Comparison of ENCODE assay signal across 2 cellular contexts in genomic region chr7:55345292-55345691, GRCh38.
TF ChIP-seq lines count a peak whose summit lies in the region.

No MANE protein-coding gene starts in this region.

TF ChIP-seq in GM23338, 12 proteins besides CTCF, POLR2A, EP300 and RAD21 (continued from another document):
- TF ChIP-seq, protein P1, sequence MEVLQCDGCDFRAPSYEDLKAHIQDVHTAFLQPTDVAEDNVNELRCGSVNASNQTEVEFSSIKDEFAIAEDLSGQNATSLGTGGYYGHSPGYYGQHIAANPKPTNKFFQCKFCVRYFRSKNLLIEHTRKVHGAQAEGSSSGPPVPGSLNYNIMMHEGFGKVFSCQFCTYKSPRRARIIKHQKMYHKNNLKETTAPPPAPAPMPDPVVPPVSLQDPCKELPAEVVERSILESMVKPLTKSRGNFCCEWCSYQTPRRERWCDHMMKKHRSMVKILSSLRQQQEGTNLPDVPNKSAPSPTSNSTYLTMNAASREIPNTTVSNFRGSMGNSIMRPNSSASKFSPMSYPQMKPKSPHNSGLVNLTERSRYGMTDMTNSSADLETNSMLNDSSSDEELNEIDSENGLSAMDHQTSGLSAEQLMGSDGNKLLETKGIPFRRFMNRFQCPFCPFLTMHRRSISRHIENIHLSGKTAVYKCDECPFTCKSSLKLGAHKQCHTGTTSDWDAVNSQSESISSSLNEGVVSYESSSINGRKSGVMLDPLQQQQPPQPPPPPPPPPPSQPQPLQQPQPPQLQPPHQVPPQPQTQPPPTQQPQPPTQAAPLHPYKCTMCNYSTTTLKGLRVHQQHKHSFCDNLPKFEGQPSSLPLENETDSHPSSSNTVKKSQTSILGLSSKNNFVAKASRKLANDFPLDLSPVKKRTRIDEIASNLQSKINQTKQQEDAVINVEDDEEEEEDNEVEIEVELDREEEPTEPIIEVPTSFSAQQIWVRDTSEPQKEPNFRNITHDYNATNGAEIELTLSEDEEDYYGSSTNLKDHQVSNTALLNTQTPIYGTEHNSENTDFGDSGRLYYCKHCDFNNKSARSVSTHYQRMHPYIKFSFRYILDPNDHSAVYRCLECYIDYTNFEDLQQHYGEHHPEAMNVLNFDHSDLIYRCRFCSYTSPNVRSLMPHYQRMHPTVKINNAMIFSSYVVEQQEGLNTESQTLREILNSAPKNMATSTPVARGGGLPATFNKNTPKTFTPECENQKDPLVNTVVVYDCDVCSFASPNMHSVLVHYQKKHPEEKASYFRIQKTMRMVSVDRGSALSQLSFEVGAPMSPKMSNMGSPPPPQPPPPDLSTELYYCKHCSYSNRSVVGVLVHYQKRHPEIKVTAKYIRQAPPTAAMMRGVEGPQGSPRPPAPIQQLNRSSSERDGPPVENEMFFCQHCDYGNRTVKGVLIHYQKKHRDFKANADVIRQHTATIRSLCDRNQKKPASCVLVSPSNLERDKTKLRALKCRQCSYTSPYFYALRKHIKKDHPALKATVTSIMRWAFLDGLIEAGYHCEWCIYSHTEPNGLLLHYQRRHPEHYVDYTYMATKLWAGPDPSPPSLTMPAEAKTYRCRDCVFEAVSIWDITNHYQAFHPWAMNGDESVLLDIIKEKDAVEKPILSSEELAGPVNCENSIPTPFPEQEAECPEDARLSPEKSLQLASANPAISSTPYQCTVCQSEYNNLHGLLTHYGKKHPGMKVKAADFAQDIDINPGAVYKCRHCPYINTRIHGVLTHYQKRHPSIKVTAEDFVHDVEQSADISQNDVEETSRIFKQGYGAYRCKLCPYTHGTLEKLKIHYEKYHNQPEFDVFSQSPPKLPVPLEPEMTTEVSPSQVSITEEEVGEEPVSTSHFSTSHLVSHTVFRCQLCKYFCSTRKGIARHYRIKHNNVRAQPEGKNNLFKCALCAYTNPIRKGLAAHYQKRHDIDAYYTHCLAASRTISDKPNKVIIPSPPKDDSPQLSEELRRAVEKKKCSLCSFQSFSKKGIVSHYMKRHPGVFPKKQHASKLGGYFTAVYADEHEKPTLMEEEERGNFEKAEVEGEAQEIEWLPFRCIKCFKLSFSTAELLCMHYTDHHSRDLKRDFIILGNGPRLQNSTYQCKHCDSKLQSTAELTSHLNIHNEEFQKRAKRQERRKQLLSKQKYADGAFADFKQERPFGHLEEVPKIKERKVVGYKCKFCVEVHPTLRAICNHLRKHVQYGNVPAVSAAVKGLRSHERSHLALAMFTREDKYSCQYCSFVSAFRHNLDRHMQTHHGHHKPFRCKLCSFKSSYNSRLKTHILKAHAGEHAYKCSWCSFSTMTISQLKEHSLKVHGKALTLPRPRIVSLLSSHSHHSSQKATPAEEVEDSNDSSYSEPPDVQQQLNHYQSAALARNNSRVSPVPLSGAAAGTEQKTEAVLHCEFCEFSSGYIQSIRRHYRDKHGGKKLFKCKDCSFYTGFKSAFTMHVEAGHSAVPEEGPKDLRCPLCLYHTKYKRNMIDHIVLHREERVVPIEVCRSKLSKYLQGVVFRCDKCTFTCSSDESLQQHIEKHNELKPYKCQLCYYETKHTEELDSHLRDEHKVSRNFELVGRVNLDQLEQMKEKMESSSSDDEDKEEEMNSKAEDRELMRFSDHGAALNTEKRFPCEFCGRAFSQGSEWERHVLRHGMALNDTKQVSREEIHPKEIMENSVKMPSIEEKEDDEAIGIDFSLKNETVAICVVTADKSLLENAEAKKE (CRISPR knock-in tag; IDR thresholded peaks at IDR 0.05), result no peak

TF ChIP-seq in WTC11, 78 proteins besides CTCF, POLR2A, EP300 and RAD21 (continued from another document):
- TF ChIP-seq ZNF512 (CRISPR knock-in tag; IDR thresholded peaks at IDR 0.05; ENCODE audit: borderline replicate concordance), result no peak
